ENCODE assay signal across 8 cellular contexts in the genomic region with DNA sequence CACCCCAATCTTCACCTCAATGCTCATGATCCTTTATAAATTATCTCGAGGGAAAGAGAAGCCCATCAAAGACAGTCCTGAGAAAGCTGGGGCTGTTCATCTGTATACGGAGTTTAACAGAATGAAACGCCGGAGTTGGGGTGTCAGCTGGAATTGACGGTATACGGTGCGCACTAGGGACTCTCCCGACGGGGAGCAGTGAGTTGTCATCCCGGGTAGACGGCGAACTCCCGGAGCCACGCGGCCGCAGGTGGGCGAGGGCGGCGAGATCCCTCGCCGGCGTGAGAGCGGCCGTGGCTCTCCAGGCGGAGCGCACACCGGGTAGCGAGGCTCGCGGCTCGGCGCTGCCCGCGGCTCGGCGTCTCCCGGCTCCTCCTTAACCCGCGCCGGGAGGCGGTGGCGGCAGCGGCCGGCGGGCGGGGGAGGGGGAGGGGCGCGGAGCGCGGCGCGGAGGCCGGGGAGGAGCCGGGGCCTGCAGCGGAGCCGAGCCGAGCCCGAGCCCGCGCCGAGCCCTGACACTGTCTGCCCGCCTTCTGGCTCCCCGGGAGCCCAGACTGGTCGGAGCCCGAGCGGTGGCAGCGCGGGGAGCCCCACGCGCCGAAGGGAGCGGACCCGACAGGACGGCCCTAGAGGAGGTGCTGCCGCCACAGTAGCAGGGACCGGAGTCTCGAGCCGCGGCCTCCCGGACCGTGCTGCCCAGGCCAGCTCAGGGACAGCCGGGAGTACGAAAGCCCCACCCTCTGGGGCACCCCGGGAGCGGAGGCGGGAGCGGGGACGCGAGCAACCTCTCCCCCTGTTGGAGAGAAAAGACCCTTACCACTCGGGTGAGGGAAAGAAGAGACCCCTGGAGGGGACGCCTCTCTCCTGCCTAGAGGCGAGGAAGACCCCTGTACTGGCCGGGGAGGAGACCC. TPM values are rescaled to one million over a fixed set of nuclear protein-coding genes. Genes with fewer than 3 reads are reported as not detected.
DNase-seq lines count a peak whose midpoint lies in the region; ATAC-seq and TF ChIP-seq lines count a peak whose summit lies in the region.

A gene (plus strand): TSS at position 475 of the 911 bp plus-strand sequence. CDS start 7,117 bp downstream, outside the sequence.

- H3K36me3 ChIP-seq in colonic mucosa: no peaks in the 10 kb centered on the region

- peaks cover 24% of the 10 kb centered on the region for H3K4me1 ChIP-seq in colonic mucosa

- TF ChIP-seq CTCF in colonic mucosa (IDR thresholded peaks at IDR 0.05): no peak

- intact Hi-C loops in colonic mucosa (cut with DNase I): no loop called here

- peak; percentile 67 for DNase-seq in NCI-H82 (lab: John Stamatoyannopoulos, UW)
- DNase-seq in NCI-H82 treated with DMSO at 0.1 percent for 48 hours (lab: John Stamatoyannopoulos, UW; ENCODE audit: unreplicated experiment): no peak
- peak; percentile 5 for DNase-seq in NCI-H2029 treated with DMSO at 0.1 percent for 48 hours (lab: John Stamatoyannopoulos, UW)
- DNase-seq in activated CD4-positive, alpha-beta T cell treated with anti-CD3 and anti-CD28 coated beads for 4 hours: peak; percentile 77 to 78
- DNase-seq in colonic mucosa: peak; percentile 82
- DNase-seq in left kidney (ENCODE audit: low read depth, low spot score): peak; percentile 90
- DNase-seq in stimulated activated CD4-positive, alpha-beta T cell treated with anti-CD3 and anti-CD28 coated beads, Interleukin-1b, Interleukin-23, amount 100 ng/mL, for 48 hours: peak; percentile 75

- ATAC-seq in HG02885 (IDR thresholded peaks at IDR 0.05; ENCODE audit: poor library complexity, unreplicated experiment): peak; percentile 68

- H3K4me3 ChIP-seq in colonic mucosa: peak within 1 kb of the TSS; percentile 94

- no peaks in the 10 kb centered on the region for H3K27me3 ChIP-seq in colonic mucosa

- peak within 1 kb of the TSS; percentile 87 for H3K27ac ChIP-seq in colonic mucosa

- H3K9me3 ChIP-seq in colonic mucosa: no peaks in the 10 kb centered on the region

- H3K9ac ChIP-seq in colonic mucosa (ENCODE audit: low read depth in 2 of 2, low read length in 2 of 2): peak within 1 kb of the TSS; percentile 95 to 100

RNA-seq across cellular contexts. Expression of the gene that starts here (rescaled TPM):
- total RNA-seq in colonic mucosa: 10 to 100 TPM; 10.7 to 14.9 TPM
